ENCODE assay signal across 8 cellular contexts in genomic region chr4:169810325-169811323, GRCh38. TPM values are rescaled to one million over a fixed set of nuclear protein-coding genes. Genes with fewer than 3 reads are reported as not detected.
A peak's percentile ranks its signal among the peaks of the same experiment; 100 is the strongest.
DNase-seq lines count a peak whose midpoint lies in the region; ATAC-seq and TF ChIP-seq lines count a peak whose summit lies in the region.

No MANE protein-coding gene starts in this region.

- DNase-seq in AG20443 (ENCODE audit: low spot score), result peak; percentile 78
- DNase-seq in NCI-H526 (lab: John Stamatoyannopoulos, UW), result peak; percentile 61 to 87
- peak; percentile 38 to 69 (median 48) for DNase-seq in body of pancreas
- DNase-seq in iris pigment epithelial cell (ENCODE audit: low read depth), result peak; percentile 82
- DNase-seq in stromal cell of bone marrow (ENCODE audit: low read depth), result peak; percentile 72
- no peak for DNase-seq in stimulated activated CD4-positive, alpha-beta T cell treated with anti-CD3 and anti-CD28 coated beads, Interleukin-2, amount 100 ng/mL, for 24 hours

- no peaks in the 10 kb centered on the region for H3K9me3 ChIP-seq in body of pancreas

- no peaks in the 10 kb centered on the region for H3K27me3 ChIP-seq in body of pancreas

- no peak overlapping the region for H3K4me3 ChIP-seq in body of pancreas

- ATAC-seq in HG03460 (IDR thresholded peaks at IDR 0.05; ENCODE audit: unreplicated experiment) (peak; percentile 72), body of pancreas (peak; percentile 82)

- no peaks in the 10 kb centered on the region for H3K36me3 ChIP-seq in body of pancreas (replicated peaks in 1 of 2; ENCODE audit: insufficient read depth in 1 of 2, low read depth in 2 of 2)

- WGBS in body of pancreas, 2 donors, result 27 to 28% methylated on average over 6 of the region's 6 CpGs

- intact Hi-C loops in body of pancreas (cut with DNase I), result no loop called here

- TF ChIP-seq CTCF in GM12872 (IDR thresholded peaks at IDR 0.05; ENCODE audit: insufficient read depth, low read depth, low read length) (peak; percentile 69), body of pancreas (IDR thresholded peaks at IDR 0.05) (peak; percentile 72 to 92 (median 85))

- no peak for TF ChIP-seq POLR2A in body of pancreas (IDR thresholded peaks at IDR 0.05)

- no peaks in the 10 kb centered on the region for H3K4me1 ChIP-seq in body of pancreas

- no peak overlapping the region for H3K27ac ChIP-seq in body of pancreas

RNA-seq across cellular contexts. Expression of gene HPF1, which starts 52.9 kb away (rescaled TPM):
- total RNA-seq in body of pancreas, result 10 to 100 TPM in 1 of 2 donors, 1 to 10 TPM in 1; 8.6 to 10.9 TPM

Comparison
In these comparisons a context has a peak if more than half of its experiments do, and no peak if none do; other contexts are left out.
1. DNase-seq: peak in AG20443 (single experiment), NCI-H526 (2 of 2), body of pancreas (4 of 4), iris pigment epithelial cell (single experiment) and stromal cell of bone marrow (single experiment); none in stimulated activated CD4-positive, alpha-beta T cell treated with anti-CD3 and anti-CD28 coated beads, Interleukin-2, amount 100 ng/mL, for 24 hours (0 of 2).